In the genomic region with DNA sequence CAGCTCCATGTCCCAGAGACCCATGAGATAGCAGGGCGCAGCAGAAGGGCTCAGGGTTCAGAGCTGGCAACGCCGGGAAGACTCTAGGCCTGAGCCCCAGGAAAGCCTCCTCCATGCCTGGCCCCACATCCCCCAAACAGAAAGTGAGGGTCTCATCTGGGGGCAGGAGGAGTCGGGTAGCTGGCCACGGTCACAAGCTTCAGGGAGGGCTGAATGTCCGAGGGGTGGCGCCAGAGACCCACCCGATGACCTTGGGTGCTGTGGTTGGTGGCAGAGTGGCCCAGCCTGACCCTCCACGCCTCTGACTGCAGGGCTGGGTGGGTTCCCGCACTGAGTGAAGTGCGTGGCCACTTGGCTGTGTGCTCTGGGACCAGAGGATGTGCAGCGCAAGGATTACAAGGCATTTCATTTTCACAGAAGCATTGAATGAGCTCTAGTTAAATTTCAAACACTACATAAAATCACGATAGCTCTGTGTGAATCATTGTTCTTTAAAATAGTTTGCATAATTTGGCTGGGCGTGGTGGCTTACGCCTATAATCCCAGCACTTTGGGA, we compare ENCODE assay signal across 8 cellular contexts. TPM values are rescaled to one million over a fixed set of nuclear protein-coding genes. Genes with fewer than 3 reads are reported as not detected.
DNase-seq lines count a peak whose midpoint lies in the region; ATAC-seq, FAIRE-seq and TF ChIP-seq lines count a peak whose summit lies in the region.

No MANE protein-coding gene starts in this region.

- TF ChIP-seq CTCF in BE2C (IDR thresholded peaks at IDR 0.05; ENCODE audit: low read depth, low read length): peak; percentile 55

- H3K36me3 ChIP-seq in BE2C: no peaks in the 10 kb centered on the region; the same call in 1 of the 2 replicates

- H3K9me3 ChIP-seq in BE2C: no peaks in the 10 kb centered on the region

- intact Hi-C loops in posterior cingulate gyrus (cut with DNase I): loop anchor here (1.0 to 10.0 kb wide), 4 partner anchors 29 to 153 kb away; a partner anchor contains a TSS

- peaks cover 10% of the 10 kb centered on the region for H3K4me1 ChIP-seq in BE2C

- H3K27me3 ChIP-seq in BE2C: no peaks in the 10 kb centered on the region

- FAIRE-seq in GM18507 (lab: Jason Lieb, UNC): peak; percentile 12

- H3K4me3 ChIP-seq in BE2C (ENCODE audit: low read depth, low read length): no peak overlapping the region

- ATAC-seq in HG03354 (IDR thresholded peaks at IDR 0.05; ENCODE audit: poor library complexity, severe bottlenecking, unreplicated experiment): no peak

- DNase-seq in BE2C (peak; percentile 67), GM18507 (ENCODE audit: extremely low spot score, insufficient read length, low read depth) (no peak), UCSD-AML1 (lab: John Stamatoyannopoulos, UW; ENCODE audit: unreplicated experiment) (peak; percentile 63), foreskin melanocyte (peak; percentile 22), posterior cingulate gyrus (peak in 9 of 10 donors; percentile 57 to 95 (median 74)), NCI-H187 treated with DMSO at 0.1 percent for 48 hours (lab: John Stamatoyannopoulos, UW) (no peak), DMS79 (lab: John Stamatoyannopoulos, UW) (no peak)

RNA-seq across cellular contexts. Expression of a gene that starts 3.0 kb away (rescaled TPM):
- polyA plus RNA-seq in BE2C (2012; ENCODE audit: insufficient read depth, insufficient read length, low read depth): 11.2 TPM

RNA-seq across cellular contexts. Expression of a gene that starts 3.5 kb away (rescaled TPM):
- polyA plus RNA-seq in BE2C (2012; ENCODE audit: insufficient read depth, insufficient read length, low read depth): 258 TPM

RNA-seq across cellular contexts. Expression of a gene that starts 4.0 kb away (rescaled TPM):
- polyA plus RNA-seq in BE2C (2012; ENCODE audit: insufficient read depth, insufficient read length, low read depth): 3.2 TPM

RNA-seq across cellular contexts. Expression of a gene that starts 29.3 kb away (rescaled TPM):
- polyA plus RNA-seq in BE2C (2012; ENCODE audit: insufficient read depth, insufficient read length, low read depth): 1.5 TPM

RNA-seq across cellular contexts. Expression of a gene that starts 34.8 kb away (rescaled TPM):
- polyA plus RNA-seq in BE2C (2012; ENCODE audit: insufficient read depth, insufficient read length, low read depth): not detected

Comparison
In these comparisons a context has a peak if more than half of its experiments do, and no peak if none do; other contexts are left out.
1. DNase-seq: peak in BE2C (single experiment), UCSD-AML1 (single experiment), foreskin melanocyte (single experiment) and posterior cingulate gyrus (9 of 10); none in GM18507 (single experiment), NCI-H187 treated with DMSO at 0.1 percent for 48 hours (single experiment) and DMS79 (single experiment).